ENCODE assay signal across 16 cellular contexts in genomic region chr7:7329321-7329720, GRCh38.
"Had no signal": no experiment of that assay in that cellular context is flagged by ENCODE, and none has a peak within 500 bp of the region (broad histone marks: within the 10 kb centered on the region; RNA-seq: fewer than 3 reads in every experiment).

No MANE protein-coding gene starts in this region.

- H3K27ac ChIP-seq: ascending aorta, esophagus muscularis mucosa, pancreas, stomach, testis had no signal

- H3K27me3 Mint-ChIP-seq: type B pancreatic cell had no signal

- H3K4me1 ChIP-seq: ascending aorta, esophagus muscularis mucosa, pancreas, stomach, testis had no signal

- H3K4me3 ChIP-seq: ascending aorta, esophagus muscularis mucosa, pancreas, smooth muscle cell, stomach, testis had no signal

- H3K4me2 ChIP-seq: smooth muscle cell had no signal

- H3K4me1 Mint-ChIP-seq: activated naive CD4-positive, alpha-beta T cell treated with anti-CD3 and anti-CD28 coated beads, Interleukin-2, amount 50 U/mL, for 24 hours had no signal

- ATAC-seq: naive thymus-derived CD8-positive, alpha-beta T cell; pancreas; sciatic nerve; stimulated activated effector memory CD8-positive, alpha-beta T cell treated with anti-CD3 and anti-CD28 coated beads, Interleukin-12 subunit alpha, Interleukin-12 subunit beta, amount 100 ng/mL, for 72 hours had no signal

- DNase-seq: activated CD4-positive, alpha-beta T cell treated with anti-CD3 and anti-CD28 coated beads, Interleukin-2, amount 50 U/mL, for 48 hours; activated gamma-delta T cell; endodermal cell; naive thymus-derived CD8-positive, alpha-beta T cell; pancreas; stimulated activated CD4-positive, alpha-beta T cell treated with anti-CD3 and anti-CD28 coated beads, Interleukin-4, amount 100 ng/mL, for 1 hour; stomach; T-helper 2 cell; testis had no signal

- H3K9me3 Mint-ChIP-seq: activated naive CD4-positive, alpha-beta T cell treated with anti-CD3 and anti-CD28 coated beads, Interleukin-2, amount 50 U/mL, for 24 hours; endodermal cell; stimulated activated effector memory CD8-positive, alpha-beta T cell treated with anti-CD3 and anti-CD28 coated beads, Interleukin-12 subunit alpha, Interleukin-12 subunit beta, amount 100 ng/mL, for 72 hours had no signal

- H3K4me3 Mint-ChIP-seq: activated naive CD4-positive, alpha-beta T cell treated with anti-CD3 and anti-CD28 coated beads, Interleukin-2, amount 50 U/mL, for 24 hours; endodermal cell; naive thymus-derived CD8-positive, alpha-beta T cell; stimulated activated effector memory CD8-positive, alpha-beta T cell treated with anti-CD3 and anti-CD28 coated beads, Interleukin-12 subunit alpha, Interleukin-12 subunit beta, amount 100 ng/mL, for 72 hours; type B pancreatic cell had no signal

- H3K27ac Mint-ChIP-seq: activated naive CD4-positive, alpha-beta T cell treated with anti-CD3 and anti-CD28 coated beads, Interleukin-2, amount 50 U/mL, for 24 hours; endodermal cell; stimulated activated effector memory CD8-positive, alpha-beta T cell treated with anti-CD3 and anti-CD28 coated beads, Interleukin-12 subunit alpha, Interleukin-12 subunit beta, amount 100 ng/mL, for 72 hours; type B pancreatic cell had no signal

- H3K9me3 ChIP-seq: ascending aorta, esophagus muscularis mucosa, pancreas, stomach, testis had no signal

- FAIRE-seq: pancreas had no signal

- H3K36me3 ChIP-seq: ascending aorta, esophagus muscularis mucosa, pancreas, stomach had no signal

- H3K36me3 Mint-ChIP-seq: activated naive CD4-positive, alpha-beta T cell treated with anti-CD3 and anti-CD28 coated beads, Interleukin-2, amount 50 U/mL, for 24 hours; naive thymus-derived CD8-positive, alpha-beta T cell; stimulated activated effector memory CD8-positive, alpha-beta T cell treated with anti-CD3 and anti-CD28 coated beads, Interleukin-12 subunit alpha, Interleukin-12 subunit beta, amount 100 ng/mL, for 72 hours; type B pancreatic cell had no signal

- H3K27me3 ChIP-seq: ascending aorta, pancreas, stomach, testis had no signal
